ENCODE assay signal across 1 cellular context in genomic region chr16:2213817-2214720, GRCh38.
TF ChIP-seq lines count a peak whose summit lies in the region.

No MANE protein-coding gene starts in this region.

TF ChIP-seq in endothelial cell of umbilical vein, 7 proteins besides CTCF, POLR2A, EP300 and RAD21:
- TF ChIP-seq POLR2AphosphoS5 (IDR thresholded peaks at IDR 0.05; ENCODE audit: insufficient read depth, low read depth, low read length) (no peak), MAX (IDR thresholded peaks at IDR 0.05; ENCODE audit: insufficient read depth, insufficient read length) (no peak), FOS (IDR thresholded peaks at IDR 0.05; ENCODE audit: borderline replicate concordance, insufficient read depth, low read length) (no peak), JUN (IDR thresholded peaks at IDR 0.05; ENCODE audit: borderline replicate concordance, insufficient read depth, insufficient read length, low read depth) (no peak), EZH2 (IDR thresholded peaks at IDR 0.05; ENCODE audit: borderline replicate concordance, low read depth, low read length, severe bottlenecking) (no peak), GATA2 (IDR thresholded peaks at IDR 0.05; ENCODE audit: insufficient read depth, insufficient read length, low read depth, low read length) (no peak), MYC (IDR thresholded peaks at IDR 0.05; ENCODE audit: low read depth, low read length) (no peak)
